ENCODE assay signal across 19 cellular contexts in genomic region chr3:61948699-61949305, GRCh38.
"Had no signal": no experiment of that assay in that cellular context is flagged by ENCODE, and none has a peak within 500 bp of the region (broad histone marks: within the 10 kb centered on the region; RNA-seq: fewer than 3 reads in every experiment).

No MANE protein-coding gene starts in this region.

- H3K9me3 Mint-ChIP-seq: activated B cell treated with CpG ODN at 0.5 μM for 24 hours; activated CD8-positive, alpha-beta T cell treated with anti-CD3 and anti-CD28 coated beads for 36 hours; activated T-cell treated with anti-CD3 and anti-CD28 coated beads, Interleukin-2, amount 50 U/mL, for 4 hours; neural crest cell; stimulated activated memory B cell treated with anti-CD40 and anti-IgM and Interleukin-4, amounts not matched to agents 10 μg/mL and 1 μg/mL and 100 μg/mL, for 72 hours had no signal

- H3K4me3 ChIP-seq: ovary had no signal

- H3K27ac Mint-ChIP-seq: activated B cell treated with CpG ODN at 0.5 μM for 24 hours; activated CD8-positive, alpha-beta T cell treated with anti-CD3 and anti-CD28 coated beads for 36 hours; activated naive CD8-positive, alpha-beta T cell; immature natural killer cell; stimulated activated memory B cell treated with anti-CD40 and anti-IgM and Interleukin-4, amounts not matched to agents 10 μg/mL and 1 μg/mL and 100 μg/mL, for 72 hours; type B pancreatic cell had no signal

- H3K36me3 ChIP-seq: brain microvascular endothelial cell, ovary had no signal

- H3K4me1 Mint-ChIP-seq: activated B cell treated with CpG ODN at 0.5 μM for 24 hours; immature natural killer cell; stimulated activated memory B cell treated with anti-CD40 and anti-IgM and Interleukin-4, amounts not matched to agents 10 μg/mL and 1 μg/mL and 100 μg/mL, for 72 hours had no signal

- H3K4me3 Mint-ChIP-seq: activated B cell treated with CpG ODN at 0.5 μM for 24 hours; activated CD8-positive, alpha-beta T cell treated with anti-CD3 and anti-CD28 coated beads for 36 hours; activated naive CD8-positive, alpha-beta T cell; activated T-cell treated with anti-CD3 and anti-CD28 coated beads, Interleukin-2, amount 50 U/mL, for 4 hours; immature natural killer cell; neural crest cell; stimulated activated memory B cell treated with anti-CD40 and anti-IgM and Interleukin-4, amounts not matched to agents 10 μg/mL and 1 μg/mL and 100 μg/mL, for 72 hours; type B pancreatic cell had no signal

- H3K27ac ChIP-seq: brain microvascular endothelial cell, ovary had no signal

- H3K9me3 ChIP-seq: ovary had no signal

- ATAC-seq: activated CD8-positive, alpha-beta T cell treated with anti-CD3 and anti-CD28 coated beads for 36 hours; activated T-cell treated with anti-CD3 and anti-CD28 coated beads, Interleukin-2, amount 50 U/mL, for 4 hours; stimulated activated memory B cell treated with anti-CD40 and anti-IgM and Interleukin-4, amounts not matched to agents 10 μg/mL and 1 μg/mL and 100 μg/mL, for 72 hours had no signal

- H3K27me3 ChIP-seq: brain microvascular endothelial cell, ovary had no signal

- DNase-seq: activated B cell treated with CpG ODN at 0.5 μM for 24 hours; activated CD4-positive, alpha-beta T cell treated with anti-CD3 and anti-CD28 coated beads for 48 hours; activated CD8-positive, alpha-beta T cell treated with anti-CD3 and anti-CD28 coated beads for 36 hours; activated effector memory CD4-positive, alpha-beta T cell treated with anti-CD3 and anti-CD28 coated beads, Interleukin-2, amount 50 U/mL, for 16 hours; activated T-cell treated with anti-CD3 and anti-CD28 coated beads, Interleukin-2, amount 50 U/mL, for 4 hours; amygdala; brain microvascular endothelial cell; cerebellar nuclear complex; effector memory CD4-positive, alpha-beta T cell; foreskin melanocyte; head of caudate nucleus; immature natural killer cell; ovary; stimulated activated CD4-positive, alpha-beta T cell treated with anti-CD3 and anti-CD28 coated beads, Interleukin-2, amount 100 ng/mL, for 48 hours; SW 1271 had no signal

- H3K36me3 Mint-ChIP-seq: activated naive CD8-positive, alpha-beta T cell; immature natural killer cell; stimulated activated memory B cell treated with anti-CD40 and anti-IgM and Interleukin-4, amounts not matched to agents 10 μg/mL and 1 μg/mL and 100 μg/mL, for 72 hours; type B pancreatic cell had no signal

- H3K27me3 Mint-ChIP-seq: activated B cell treated with CpG ODN at 0.5 μM for 24 hours; activated CD8-positive, alpha-beta T cell treated with anti-CD3 and anti-CD28 coated beads for 36 hours; activated naive CD8-positive, alpha-beta T cell; stimulated activated memory B cell treated with anti-CD40 and anti-IgM and Interleukin-4, amounts not matched to agents 10 μg/mL and 1 μg/mL and 100 μg/mL, for 72 hours; type B pancreatic cell had no signal
